In the genomic region with DNA sequence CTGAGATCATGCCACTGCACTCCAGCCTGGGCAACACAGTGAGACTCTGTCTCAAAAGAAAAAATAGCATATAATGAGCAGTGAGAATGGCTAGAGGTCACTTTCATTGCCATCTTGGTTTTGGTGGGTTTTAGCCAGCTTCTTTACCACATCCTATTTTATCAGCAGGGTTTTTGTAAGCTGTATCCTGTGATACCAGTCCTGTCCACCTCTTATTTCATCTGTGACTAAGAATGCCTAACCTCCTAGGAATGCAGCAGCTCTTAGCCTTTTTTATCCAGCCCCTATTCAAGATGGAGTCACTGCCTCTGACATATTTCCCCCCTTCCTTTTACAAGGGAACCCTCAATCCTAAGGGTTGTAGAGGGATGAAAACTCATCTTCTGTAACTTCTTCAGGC, we compare ENCODE assay signal across 20 cellular contexts. TPM values are rescaled to one million over a fixed set of nuclear protein-coding genes. Genes with fewer than 3 reads are reported as not detected.
DNase-seq lines count a peak whose midpoint lies in the region; ATAC-seq and FAIRE-seq lines count a peak whose summit lies in the region.
"Had no signal": no experiment of that assay in that cellular context is flagged by ENCODE, and none has a peak within 500 bp of the region (broad histone marks: within the 10 kb centered on the region; RNA-seq: fewer than 3 reads in every experiment).

No MANE protein-coding gene starts in this region.

- intact Hi-C loops in cardiac septum (cut with DNase I) = no loop called here

- no peak for FAIRE-seq in small intestine (lab: Jason Lieb, UNC)

- H3K4me3 ChIP-seq in small intestine (ENCODE audit: low read depth in 1 of 2, low read length in 2 of 2) = no peak overlapping the region
- H3K4me3 ChIP-seq: gastroesophageal sphincter, testis had no signal

- H3K9me3 ChIP-seq in small intestine (ENCODE audit: control insufficient read depth, low read depth) = no peaks in the 10 kb centered on the region
- H3K9me3 ChIP-seq: gastroesophageal sphincter, testis had no signal

- DNase-seq in ACHN (peak; percentile 15), HT1080 (ENCODE audit: low read depth) (peak; percentile 90), astrocyte of the hippocampus (ENCODE audit: low read depth, low spot score) (peak; percentile 36), iris pigment epithelial cell (ENCODE audit: low read depth) (peak; percentile 81), cardiac septum (ENCODE audit: low spot score) (no peak), small intestine (no peak)
- DNase-seq: activated CD8-positive, alpha-beta T cell treated with anti-CD3 and anti-CD28 coated beads, Interleukin-2, amount 10 ng/mL, durations not matched to agents 7 days and 5 days; activated T-cell treated with anti-CD3 and anti-CD28 coated beads, Interleukin-2, amount 50 U/mL, for 4 hours; CD4-positive, CD25-positive, alpha-beta regulatory T cell; cortex of kidney; KG1; NCI-H1092; NCI-H69; testis had no signal

- H3K27ac ChIP-seq in small intestine (ENCODE audit: low read depth in 1 of 2, low read length in 1 of 2) = no peak overlapping the region
- H3K27ac ChIP-seq: gastroesophageal sphincter, testis had no signal

- in situ Hi-C loops in ACHN (cut with HindIII; ENCODE audit: low pct_ligation_motif_present, low pct_unique_long_range_greater_than_20kb, low sequenced_read_pairs) = no loop called here

- ATAC-seq in HG03095 (IDR thresholded peaks at IDR 0.05; ENCODE audit: unreplicated experiment) (no peak), HG03565 (IDR thresholded peaks at IDR 0.05; ENCODE audit: unreplicated experiment) (no peak)
- ATAC-seq: activated CD8-positive, alpha-beta T cell treated with anti-CD3 and anti-CD28 coated beads, Interleukin-2, amount 10 ng/mL, durations not matched to agents 7 days and 5 days; activated T-cell treated with anti-CD3 and anti-CD28 coated beads, Interleukin-2, amount 50 U/mL, for 4 hours; gastroesophageal sphincter; left lobe of liver; stimulated activated effector memory CD8-positive, alpha-beta T cell treated with anti-CD3 and anti-CD28 coated beads, Interleukin-12 subunit alpha, Interleukin-12 subunit beta, amount 100 ng/mL, for 72 hours had no signal

- H3K4me1 ChIP-seq in small intestine (ENCODE audit: control insufficient read depth in 2 of 2, insufficient read depth in 1 of 2, low read depth in 1 of 2, low read length in 1 of 2) = no peaks in the 10 kb centered on the region
- H3K4me1 ChIP-seq: testis had no signal

- no peaks in the 10 kb centered on the region for H3K36me3 ChIP-seq in small intestine (ENCODE audit: control insufficient read depth in 2 of 2, insufficient read depth in 2 of 2, low read length in 2 of 2)
- H3K36me3 ChIP-seq: gastroesophageal sphincter had no signal

- H3K27me3 ChIP-seq in small intestine (ENCODE audit: control insufficient read depth in 2 of 2, insufficient read depth in 2 of 2, low read length in 2 of 2) = no peaks in the 10 kb centered on the region
- H3K27me3 ChIP-seq: gastroesophageal sphincter, testis had no signal

RNA-seq across cellular contexts. Expression of a gene that starts 26.1 kb away (rescaled TPM):
- total RNA-seq in HT1080 (2014; rRNA removed; shearing (Covaris generic)) = 65.0 and 84.9 TPM in 2 replicates
- 245 and 257 TPM in 2 replicates for polyA plus RNA-seq in HT1080 (2015; cell fraction: cytosol; rRNA removed)
- polyA plus RNA-seq in HT1080 (2015; cell fraction: nucleus; rRNA removed) = 242 and 275 TPM in 2 replicates
- total RNA-seq in cardiac septum = 739 TPM
- 100 to 1,000 TPM in 1 of 3 donors, 10 to 100 TPM in 1, 1 to 10 TPM in 1; 8.9 to 240 (median 44.0) TPM for polyA plus RNA-seq in small intestine
- total RNA-seq: A673; activated CD8-positive, alpha-beta T cell treated with anti-CD3 and anti-CD28 coated beads, Interleukin-2, amount 10 ng/mL, durations not matched to agents 7 days and 5 days had no signal

Comparison
In these comparisons a context has a peak if more than half of its experiments do, and no peak if none do; other contexts are left out.
1. DNase-seq: peak in ACHN (single experiment), HT1080 (single experiment), astrocyte of the hippocampus (single experiment) and iris pigment epithelial cell (single experiment); none in cardiac septum (single experiment) and small intestine (single experiment).